In the genomic region with DNA sequence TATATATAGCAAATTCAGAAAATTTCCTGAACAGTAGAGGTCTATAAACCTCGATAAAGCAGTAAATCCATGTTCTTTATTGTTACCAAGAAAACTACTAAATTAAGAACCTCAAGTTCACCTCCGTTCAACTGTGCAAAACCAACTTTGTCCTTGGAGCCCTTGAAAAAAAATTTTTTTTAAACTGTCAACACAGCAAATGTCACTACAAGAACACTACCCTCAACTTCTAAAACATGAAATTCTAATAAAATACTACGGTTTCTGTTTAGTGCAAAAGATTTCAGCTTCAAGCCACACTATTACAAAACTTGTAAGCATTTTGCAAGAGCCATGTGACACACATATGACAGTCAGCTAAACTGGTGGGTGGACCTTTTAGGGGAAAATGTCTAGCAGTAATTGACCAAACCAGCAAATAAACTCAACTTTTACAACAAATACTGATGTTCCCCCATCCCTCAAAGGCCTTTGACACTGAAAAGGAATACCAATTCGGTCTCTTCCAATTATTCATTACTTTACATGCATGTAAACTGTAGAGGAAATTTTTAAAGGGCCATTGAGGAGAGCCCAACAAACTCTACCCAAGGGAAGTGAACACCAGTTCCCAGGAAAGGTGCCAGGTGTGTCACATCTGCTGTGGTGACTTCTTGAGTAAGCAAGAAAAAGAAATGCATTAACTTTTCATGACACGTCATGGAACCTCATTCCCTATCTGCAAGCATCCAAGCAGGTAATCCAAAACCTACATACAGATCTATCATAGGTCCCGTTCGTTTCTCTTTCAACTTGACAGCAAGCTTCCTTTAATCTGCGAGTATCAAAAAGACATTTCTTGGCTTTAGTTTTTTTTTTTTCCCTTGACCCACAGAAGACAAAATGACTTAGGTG, we compare ENCODE assay signal across 9 cellular contexts. TPM values are rescaled to one million over a fixed set of nuclear protein-coding genes. Genes with fewer than 3 reads are reported as not detected.
DNase-seq lines count a peak whose midpoint lies in the region; ATAC-seq, FAIRE-seq and TF ChIP-seq lines count a peak whose summit lies in the region.
"Had no signal": no experiment of that assay in that cellular context is flagged by ENCODE, and none has a peak within 500 bp of the region (broad histone marks: within the 10 kb centered on the region; RNA-seq: fewer than 3 reads in every experiment).

No MANE protein-coding gene starts in this region.

- H3K27me3 ChIP-seq in heart right ventricle = no peaks in the 10 kb centered on the region

- H3K36me3 ChIP-seq in heart right ventricle = no peaks in the 10 kb centered on the region

- peaks cover 24% of the 10 kb centered on the region for H3K4me1 Mint-ChIP-seq in T-helper 17 cell

- WGBS in heart right ventricle, 2 donors = 10 to 11% methylated on average over 8 of the region's 8 CpGs

- H3K36me3 Mint-ChIP-seq in T-helper 17 cell (ENCODE audit: low read depth) = peaks cover 3% of the 10 kb centered on the region

- no peaks in the 10 kb centered on the region for H3K27me3 Mint-ChIP-seq in T-helper 17 cell

- peaks cover 7 to 73% (median 56%) of the 10 kb centered on the region in 9 donors for H3K4me1 ChIP-seq in heart right ventricle

- peak overlapping the region; percentile 99 for H3K27ac Mint-ChIP-seq in T-helper 17 cell

- H3K27ac ChIP-seq in heart right ventricle = peak overlapping the region; percentile 74 to 99 (median 93)

- intact Hi-C loops in heart right ventricle (cut with DNase I) = loop anchor here in 5 of 10 donors (5.0 to 10.0 kb wide), 6 partner anchors 36 to 71 kb away; partner anchors contain the start of gene CEP68 (in 1 of the 5)
- intact Hi-C loops in left ventricle myocardium superior (cut with micrococcal nuclease) = loop anchor here (5.0 kb wide), 1 partner anchor 56 kb away; no protein-coding TSS in a partner anchor
- intact Hi-C loops in posterior vena cava (cut with DNase I) = no loop called here

- no peak for TF ChIP-seq CTCF in heart right ventricle (IDR thresholded peaks at IDR 0.05)

- H3K4me3 Mint-ChIP-seq in T-helper 17 cell = peak overlapping the region; percentile 100

- TF ChIP-seq POLR2A in GM12892 (IDR thresholded peaks at IDR 0.05; ENCODE audit: low read depth, low read length) = no peak

- FAIRE-seq in GM12892 (lab: Jason Lieb, UNC) = no peak
- FAIRE-seq: islet of Langerhans had no signal

- H3K4me3 ChIP-seq in heart right ventricle = peak overlapping the region; percentile 54 to 96 (median 78)

- H3K9me3 ChIP-seq in heart right ventricle (no peaks in the 10 kb centered on the region), T-helper 17 cell (ENCODE audit: control insufficient read depth, low read length, poor library complexity, severe bottlenecking) (peaks cover 2% of the 10 kb centered on the region)

- ATAC-seq in heart right ventricle (no peak), left ventricle myocardium superior (no peak), T-helper 17 cell (no peak), HG03108 (IDR thresholded peaks at IDR 0.05; ENCODE audit: unreplicated experiment) (no peak)

- DNase-seq in heart right ventricle = no peak
- no peak for DNase-seq in left ventricle myocardium superior
- no peak for DNase-seq in T-helper 17 cell
- peak; percentile 79 for DNase-seq in fibroblast of peridontal ligament (ENCODE audit: extremely low read depth)
- peak; percentile 40 for DNase-seq in posterior vena cava (ENCODE audit: low spot score)
- DNase-seq in GM12892 (ENCODE audit: insufficient read length) = no peak
- DNase-seq in activated CD8-positive, alpha-beta memory T cell treated with anti-CD3 and anti-CD28 coated beads, Interleukin-2, amount 50 U/mL, for 48 hours = no peak

RNA-seq across cellular contexts. Expression of gene RAB1A, which starts 1.4 kb away (rescaled TPM):
- total RNA-seq in heart right ventricle (100 to 1,000 TPM; 103 to 148 (median 117) TPM), left ventricle myocardium superior (121 TPM), T-helper 17 cell (10 to 100 TPM; 65.2 to 78.1 TPM), posterior vena cava (100 to 1,000 TPM; 138 to 146 TPM)
- 100 to 1,000 TPM in 1 of 2 donors, 10 to 100 TPM in 1; 77.8 to 165 TPM for polyA plus RNA-seq in heart right ventricle
- 75.3 TPM for polyA plus RNA-seq in GM12892 (2012; ENCODE audit: missing spikeins)

Comparison
In these comparisons a context has a peak if more than half of its experiments do, and no peak if none do; other contexts are left out.
1. DNase-seq: peak in fibroblast of peridontal ligament (single experiment) and posterior vena cava (single experiment); none in heart right ventricle (0 of 2), left ventricle myocardium superior (single experiment), T-helper 17 cell (0 of 3), GM12892 (single experiment) and activated CD8-positive, alpha-beta memory T cell treated with anti-CD3 and anti-CD28 coated beads, Interleukin-2, amount 50 U/mL, for 48 hours (single experiment).